ENCODE assay signal across 8 cellular contexts in genomic region chr12:110279976-110280783, GRCh38. TPM values are rescaled to one million over a fixed set of nuclear protein-coding genes. Genes with fewer than 3 reads are reported as not detected.
DNase-seq lines count a peak whose midpoint lies in the region; ATAC-seq, FAIRE-seq and TF ChIP-seq lines count a peak whose summit lies in the region.

No MANE protein-coding gene starts in this region.

- H3K4me1 ChIP-seq in HUES6 (ENCODE audit: control insufficient read depth, insufficient read depth, low read length) (peaks cover 22% of the 10 kb centered on the region), spleen (peaks cover 29 to 46% (median 39%) of the 10 kb centered on the region in 6 donors)

- CTCF ChIA-PET in BJ (lab: Yijun Ruan, JAX): interaction anchor here (0.6 to 1.8 kb wide), 8 partner anchors 10 to 238 kb away, joined by 3 to 6 read pairs (median 3); partner anchors contain the start of gene ARPC3
- CTCF ChIA-PET in T-cell (lab: Charles Lee): interaction anchor here (0.6 to 1.8 kb wide), 8 partner anchors 10 to 765 kb away, joined by 3 to 11 read pairs (median 4); partner anchors contain the start of genes ARPC3 (in 1 of the 2) and IFT81 (in 1 of the 2)

- H3K9me3 ChIP-seq in HUES6 (ENCODE audit: control insufficient read depth, insufficient read depth, low read depth, low read length) (no peaks in the 10 kb centered on the region), spleen (no peaks in the 10 kb centered on the region)

- peaks cover 37 to 40% (median 40%) of the 10 kb centered on the region in 3 donors for H3K4me1 Mint-ChIP-seq in T-cell

- H3K27me3 Mint-ChIP-seq in T-cell: no peaks in the 10 kb centered on the region

- no peak for TF ChIP-seq POLR2A in spleen (IDR thresholded peaks at IDR 0.05)

- H3K27ac Mint-ChIP-seq in T-cell: peak overlapping the region; percentile 87 to 88

- TF ChIP-seq CTCF in BJ (IDR thresholded peaks at IDR 0.05; ENCODE audit: insufficient read depth, low read depth, low read length): no peak
- TF ChIP-seq CTCF in brain microvascular endothelial cell (IDR thresholded peaks at IDR 0.05; ENCODE audit: low read depth, low read length, missing control alignments): no peak
- TF ChIP-seq CTCF in spleen (IDR thresholded peaks at IDR 0.05 in 8 of 11, conservative IDR thresholded peaks at IDR 0.05 in 3 of 11): no peak

- H3K4me3 ChIP-seq in BJ (ENCODE audit: low read depth, low read length) (peak overlapping the region; percentile 84), HUES6 (ENCODE audit: low read depth, low read length) (peak overlapping the region; percentile 96), brain microvascular endothelial cell (ENCODE audit: low read depth, low read length) (peak overlapping the region; percentile 76), spleen (peak overlapping the region; percentile 59 to 93 (median 90))

- H3K9me3 Mint-ChIP-seq in T-cell: no peaks in the 10 kb centered on the region

- 18 to 27% (median 21%) methylated on average over 21 to 25 of the region's 25 CpGs for WGBS in spleen, 5 donors

- H3K27me3 ChIP-seq in BJ (ENCODE audit: control insufficient read depth, insufficient read depth, low read length) (no peaks in the 10 kb centered on the region), HUES6 (ENCODE audit: control insufficient read depth, insufficient read depth, low read length) (0 out of 2 replicates have a peak, but pooled peaks cover 5% of the 10 kb centered on the region), brain microvascular endothelial cell (replicated peaks) (no peaks in the 10 kb centered on the region), spleen (replicated peaks in 1 of 7) (no peaks in the 10 kb centered on the region)

- intact Hi-C loops in spleen (cut with DNase I; ENCODE audit: low total_unique reads): no loop called here

- POLR2A ChIA-PET in BJ (lab: Charles Lee): interaction anchor here (0.5 to 1.6 kb wide), 5 partner anchors 37 to 329 kb away, joined by 3 to 5 read pairs (median 3); no protein-coding TSS in a partner anchor
- POLR2A ChIA-PET in T-cell (lab: Charles Lee): interaction anchor here (0.6 to 1.4 kb wide), 6 partner anchors 23 to 170 kb away, joined by 3 to 9 read pairs (median 4); partner anchors contain the start of genes ARPC3 (in 1 of the 2) and IFT81 (in 1 of the 2)

- in situ Hi-C loops in brain microvascular endothelial cell (cut with HindIII; ENCODE audit: low pct_ligation_motif_present, low sequenced_read_pairs): no loop called here

- H3K27ac ChIP-seq in HUES6 (ENCODE audit: low read depth, low read length) (peak overlapping the region; percentile 74; the same call in 1 of the 2 replicates), brain microvascular endothelial cell (peak overlapping the region; percentile 97), spleen (peak overlapping the region; percentile 89 to 99 (median 98))

- H3K36me3 Mint-ChIP-seq in T-cell: peaks cover 19% of the 10 kb centered on the region

- peak overlapping the region; percentile 99 for H3K9ac ChIP-seq in HUES6 (ENCODE audit: low read length)

- FAIRE-seq in GM19239 (lab: Jason Lieb, UNC): peak; percentile 18

- ATAC-seq in T-cell (replicated peaks in 1 of 4) (peak; percentile 9 to 26 (median 12)), HG02884 (IDR thresholded peaks at IDR 0.05; ENCODE audit: unreplicated experiment) (no peak)

- H3K4me3 Mint-ChIP-seq in T-cell: peak overlapping the region; percentile 85 to 87 (median 86)

- peaks cover 1% of the 10 kb centered on the region for H3K36me3 ChIP-seq in BJ (ENCODE audit: control insufficient read depth, insufficient read depth, low read length)
- peaks cover 27% of the 10 kb centered on the region for H3K36me3 ChIP-seq in HUES6 (ENCODE audit: control insufficient read depth, insufficient read depth, low read length)
- H3K36me3 ChIP-seq in brain microvascular endothelial cell (replicated peaks): peaks cover 19% of the 10 kb centered on the region
- H3K36me3 ChIP-seq in spleen: peaks cover 0 to 12% (median 0%) of the 10 kb centered on the region in 6 donors

- DNase-seq in BJ (ENCODE audit: low read depth): no peak
- peak; percentile 37 for DNase-seq in GM19239 (ENCODE audit: insufficient read length, low spot score)
- peak in 32 of 34 experiments; percentile 21 to 65 (median 44) for DNase-seq in T-cell
- peak; percentile 63 for DNase-seq in brain microvascular endothelial cell
- DNase-seq in inferior parietal cortex (ENCODE audit: extremely low spot score): peak; percentile 62
- no peak for DNase-seq in spleen

RNA-seq across cellular contexts. Expression of gene ATP2A2, which starts 0.9 kb away (rescaled TPM):
- polyA plus RNA-seq in BJ (2011; rRNA removed) (145 and 267 TPM in 2 replicates), spleen (10 to 100 TPM in 2 of 3 donors, 1 to 10 TPM in 1; 7.8 to 18.4 (median 12.3) TPM)
- 147 and 235 TPM in 2 replicates for polyA minus RNA-seq in BJ (2011; rRNA and poly(A)+ RNA removed)
- total RNA-seq in T-cell (10 to 100 TPM; 82.0 to 88.2 (median 82.8) TPM), spleen (100 to 1,000 TPM in 6 of 7 donors, 10 to 100 TPM in 1; 89.8 to 143 (median 118) TPM)

Comparison
In these comparisons a context has a peak if more than half of its experiments do, and no peak if none do; other contexts are left out.
1. DNase-seq: peak in GM19239 (single experiment), T-cell (32 of 34), brain microvascular endothelial cell (single experiment) and inferior parietal cortex (single experiment); none in BJ (single experiment) and spleen (single experiment).
2. Peak in every context shown above with its lines, with median percentiles within 50 percentile points of each other: H3K4me3 ChIP-seq and H3K27ac ChIP-seq.